ENCODE assay signal across 18 cellular contexts in the genomic region with DNA sequence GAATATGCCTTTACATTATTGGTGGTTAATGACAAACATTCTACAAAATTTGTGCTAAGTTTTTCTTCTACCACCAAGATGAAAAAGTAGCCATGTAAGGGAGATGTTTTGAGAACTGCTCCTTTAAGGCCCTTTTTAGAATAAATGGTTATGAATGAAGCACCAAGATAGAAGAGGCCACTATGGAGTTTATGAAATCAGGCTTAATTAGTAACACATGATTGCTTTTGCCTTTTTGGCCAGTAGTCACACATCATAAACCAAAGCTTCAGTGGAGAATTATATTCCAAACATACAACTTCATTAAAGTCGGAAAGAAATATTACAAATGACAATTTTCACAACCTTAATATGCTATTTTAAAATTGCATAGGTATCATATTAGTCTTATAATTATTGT.
A peak's percentile ranks its signal among the peaks of the same experiment; 100 is the strongest.
DNase-seq lines count a peak whose midpoint lies in the region; ATAC-seq, FAIRE-seq and TF ChIP-seq lines count a peak whose summit lies in the region.
"Had no signal": no experiment of that assay in that cellular context is flagged by ENCODE, and none has a peak within 500 bp of the region (broad histone marks: within the 10 kb centered on the region; RNA-seq: fewer than 3 reads in every experiment).

No MANE protein-coding gene starts in this region.

- ATAC-seq in HG02642 (IDR thresholded peaks at IDR 0.05; ENCODE audit: poor library complexity, unreplicated experiment) = no peak
- ATAC-seq: GM23338, HCT116 had no signal

- H3K4me3 ChIP-seq in fibroblast of mammary gland (ENCODE audit: control insufficient read depth, low read depth, low read length) = no peak overlapping the region
- H3K4me3 ChIP-seq: GM23338 had no signal

- TF ChIP-seq CTCF in fibroblast of mammary gland (conservative IDR thresholded peaks at IDR 0.05; ENCODE audit: control insufficient read depth, insufficient read depth, low read depth, low read length) = no peak

- FAIRE-seq in endometrium (lab: Jason Lieb, UNC) = peak; percentile 68
- FAIRE-seq: GM12892 had no signal

- DNase-seq in GM03348 (ENCODE audit: low spot score) = peak; percentile 10
- peak; percentile 12 for DNase-seq in fibroblast of mammary gland (ENCODE audit: low read depth)
- no peak for DNase-seq in OCI-M2 (lab: John Stamatoyannopoulos, UW; ENCODE audit: unreplicated experiment)
- DNase-seq in RKO (ENCODE audit: low spot score) = no peak
- no peak for DNase-seq in AG08395 (ENCODE audit: low spot score)
- DNase-seq: C1 segment of cervical spinal cord; Calu3; CD4-positive, alpha-beta memory T cell; COR-L47; DMS53; DMS79 treated with DMSO at 0.1 percent for 48 hours; GF-D8; H9 had no signal

Comparison
In these comparisons a context has a peak if more than half of its experiments do, and no peak if none do; other contexts are left out.
1. DNase-seq: peak in GM03348 (single experiment) and fibroblast of mammary gland (single experiment); none in OCI-M2 (single experiment), RKO (single experiment) and AG08395 (single experiment).